ENCODE assay signal across 27 cellular contexts in the genomic region with DNA sequence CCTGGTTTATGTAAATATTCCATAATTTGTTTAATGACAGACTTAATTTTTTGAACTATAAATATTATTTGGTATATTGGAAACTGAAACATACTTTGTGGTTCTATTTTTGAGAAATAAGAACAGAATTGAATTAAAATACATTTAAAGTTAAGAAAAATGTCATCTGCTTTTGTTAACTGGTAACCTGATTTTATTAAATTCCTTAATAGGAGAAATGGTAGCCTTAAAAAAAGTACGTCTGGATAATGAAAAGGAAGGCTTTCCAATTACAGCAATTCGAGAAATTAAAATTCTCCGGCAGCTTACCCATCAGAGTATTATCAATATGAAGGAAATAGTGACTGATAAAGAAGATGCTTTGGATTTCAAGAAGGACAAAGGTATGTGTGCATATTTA.
"Had no signal": no experiment of that assay in that cellular context is flagged by ENCODE, and none has a peak within 500 bp of the region (broad histone marks: within the 10 kb centered on the region; RNA-seq: fewer than 3 reads in every experiment).

No MANE protein-coding gene starts in this region.

- ATAC-seq: left colon; left lung; lower lobe of right lung; naive thymus-derived CD8-positive, alpha-beta T cell; pancreas; right cardiac atrium; sciatic nerve; stimulated activated naive B cell treated with anti-CD40 and anti-IgM and Interleukin-4, amounts not matched to agents 10 μg/mL and 1 μg/mL and 100 μg/mL, for 72 hours; stimulated activated naive CD8-positive, alpha-beta T cell treated with anti-CD3 and anti-CD28 coated beads, Interleukin-15, Interleukin-2, amounts not matched to agents 100 U/mL and 50 U/mL, for 24 hours had no signal

- H3K27ac Mint-ChIP-seq: naive thymus-derived CD8-positive, alpha-beta T cell; nephron; stimulated activated naive B cell treated with anti-CD40 and anti-IgM and Interleukin-4, amounts not matched to agents 10 μg/mL and 1 μg/mL and 100 μg/mL, for 72 hours had no signal

- H3K4me1 Mint-ChIP-seq: nephron had no signal

- H3K27me3 Mint-ChIP-seq: naive thymus-derived CD8-positive, alpha-beta T cell; stimulated activated naive B cell treated with anti-CD40 and anti-IgM and Interleukin-4, amounts not matched to agents 10 μg/mL and 1 μg/mL and 100 μg/mL, for 72 hours had no signal

- FAIRE-seq: keratinocyte, pancreas had no signal

- H3K9me3 Mint-ChIP-seq: naive thymus-derived CD8-positive, alpha-beta T cell; nephron; neural crest cell; stimulated activated naive B cell treated with anti-CD40 and anti-IgM and Interleukin-4, amounts not matched to agents 10 μg/mL and 1 μg/mL and 100 μg/mL, for 72 hours had no signal

- H3K4me3 Mint-ChIP-seq: naive thymus-derived CD8-positive, alpha-beta T cell; nephron; neural crest cell; stimulated activated naive B cell treated with anti-CD40 and anti-IgM and Interleukin-4, amounts not matched to agents 10 μg/mL and 1 μg/mL and 100 μg/mL, for 72 hours had no signal

- DNase-seq: hypothalamus; left colon; left lung; lower lobe of right lung; mammary epithelial cell; mesenchymal stem cell; naive thymus-derived CD8-positive, alpha-beta T cell; nucleus accumbens; pancreas; posterior cingulate gyrus; retina; right cardiac atrium; stimulated activated CD4-positive, alpha-beta T cell treated with anti-CD3 and anti-CD28 coated beads, Interleukin-12 subunit alpha, Interleukin-12 subunit beta, amount 100 ng/mL, for 4 hours; stimulated activated CD4-positive, alpha-beta T cell treated with anti-CD3 and anti-CD28 coated beads, Interleukin-15, amount 100 ng/mL, for 24 hours; stimulated activated CD4-positive, alpha-beta T cell treated with anti-CD3 and anti-CD28 coated beads, Interleukin-2, amount 100 ng/mL, for 24 hours; stimulated activated CD4-positive, alpha-beta T cell treated with anti-CD3 and anti-CD28 coated beads, Interleukin-4, amount 100 ng/mL, for 1 hour; stimulated activated naive B cell treated with anti-CD40 and anti-IgM and Interleukin-4, amounts not matched to agents 10 μg/mL and 1 μg/mL and 100 μg/mL, for 72 hours; stimulated activated naive CD8-positive, alpha-beta T cell treated with anti-CD3 and anti-CD28 coated beads, Interleukin-15, Interleukin-2, amounts not matched to agents 100 U/mL and 50 U/mL, for 24 hours; stomach; testis; thyroid gland; transverse colon; upper lobe of left lung had no signal
